In genomic region chr6:31713465-31713864, GRCh38 we compare ENCODE assay signal across 1 cellular context.
TF ChIP-seq lines count a peak whose summit lies in the region.

No MANE protein-coding gene starts in this region.

TF ChIP-seq in HCT116, 20 proteins besides CTCF, POLR2A, EP300 and RAD21 (continued from another document):
- no peak for TF ChIP-seq MAX (IDR thresholded peaks at IDR 0.05)
- TF ChIP-seq ZNF274 (IDR thresholded peaks at IDR 0.05; ENCODE audit: low read depth, low read length): no peak
TF ChIP-seq in HCT116: peak in this region for 0.
